In genomic region chr12:123150273-123150803, GRCh38 we compare ENCODE assay signal across 8 cellular contexts. TPM values are rescaled to one million over a fixed set of nuclear protein-coding genes. Genes with fewer than 3 reads are reported as not detected.
DNase-seq lines count a peak whose midpoint lies in the region; ATAC-seq and TF ChIP-seq lines count a peak whose summit lies in the region.

No MANE protein-coding gene starts in this region.

- no peak for TF ChIP-seq CTCF in BJ (IDR thresholded peaks at IDR 0.05; ENCODE audit: insufficient read depth, low read depth, low read length)
- TF ChIP-seq CTCF in brain (conservative IDR thresholded peaks at IDR 0.05) = no peak
- TF ChIP-seq CTCF in kidney epithelial cell (IDR thresholded peaks at IDR 0.05; ENCODE audit: insufficient read depth, low read length, poor library complexity, severe bottlenecking) = no peak

- no peaks in the 10 kb centered on the region for H3K9me3 Mint-ChIP-seq in brain

- CTCF ChIA-PET in BJ (lab: Yijun Ruan, JAX) = interaction anchor here (0.7 to 3.3 kb wide), 4 partner anchors 39 to 107 kb away, joined by 3 to 28 read pairs (median 5); no protein-coding TSS in a partner anchor

- H3K4me3 ChIP-seq in BJ (ENCODE audit: low read depth, low read length) (peak overlapping the region; percentile 53), kidney epithelial cell (ENCODE audit: low read depth, low read length) (peak overlapping the region; percentile 74)

- peaks cover 6% of the 10 kb centered on the region for H3K27me3 Mint-ChIP-seq in brain

- H3K36me3 ChIP-seq in BJ (ENCODE audit: control insufficient read depth, insufficient read depth, low read length) (no peaks in the 10 kb centered on the region), kidney epithelial cell (ENCODE audit: control insufficient read depth, insufficient read depth, low read length) (no peaks in the 10 kb centered on the region)

- H3K36me3 Mint-ChIP-seq in brain = peaks cover 7% of the 10 kb centered on the region

- DNase-seq in BJ (ENCODE audit: low read depth) (no peak), RPMI7951 (ENCODE audit: low read depth) (peak; percentile 27), kidney epithelial cell (ENCODE audit: low read depth) (no peak), NCI-H226 (no peak)
- DNase-seq in stimulated activated CD4-positive, alpha-beta T cell treated with anti-CD3 and anti-CD28 coated beads, Interleukin-4, amount 100 ng/mL, for 4 hours = peak; percentile 24 to 27

- POLR2A ChIA-PET in BJ (lab: Charles Lee) = interaction anchor here (0.6 kb wide), 1 partner anchor 10 kb away, joined by 4 read pairs; no protein-coding TSS in a partner anchor

- H3K27me3 ChIP-seq in BJ (ENCODE audit: control insufficient read depth, insufficient read depth, low read length) = no peaks in the 10 kb centered on the region; the same call in 1 of the 2 replicates
- no peaks in the 10 kb centered on the region for H3K27me3 ChIP-seq in kidney epithelial cell (ENCODE audit: control insufficient read depth, insufficient read depth, low read length)

- H3K4me3 Mint-ChIP-seq in brain = peak overlapping the region; percentile 75 to 81 (median 80)

- H3K27ac Mint-ChIP-seq in brain = no peak overlapping the region

- peaks cover 31% of the 10 kb centered on the region for H3K4me1 Mint-ChIP-seq in brain

- ATAC-seq in GM21619 (IDR thresholded peaks at IDR 0.05; ENCODE audit: unreplicated experiment) = peak; percentile 24
- no peak for ATAC-seq in GM19328 (IDR thresholded peaks at IDR 0.05; ENCODE audit: unreplicated experiment)

RNA-seq across cellular contexts. Expression of gene PITPNM2, which starts 0.6 kb away (rescaled TPM):
- polyA plus RNA-seq in BJ (2011; rRNA removed) (0.83 and 1.3 TPM in 2 replicates), brain (ENCODE audit: insufficient read depth, low read depth, low replicate concordance) (9.0 TPM)
- polyA minus RNA-seq in BJ (2011; rRNA and poly(A)+ RNA removed) = 1.6 and 2.1 TPM in 2 replicates
- 2.6 and 2.8 TPM in 2 replicates for total RNA-seq in RPMI7951 (2014; rRNA removed; shearing (Covaris generic))
- total RNA-seq in kidney epithelial cell = 5.2 and 5.7 TPM in 2 replicates

Comparison
In these comparisons a context has a peak if more than half of its experiments do, and no peak if none do; other contexts are left out.
1. DNase-seq: peak in RPMI7951 (single experiment) and stimulated activated CD4-positive, alpha-beta T cell treated with anti-CD3 and anti-CD28 coated beads, Interleukin-4, amount 100 ng/mL, for 4 hours (2 of 2); none in BJ (single experiment), kidney epithelial cell (single experiment) and NCI-H226 (single experiment).